27 cellular contexts compared by ENCODE assay signal in genomic region chr12:102849722-102850447, GRCh38.
"Had no signal": no experiment of that assay in that cellular context is flagged by ENCODE, and none has a peak within 500 bp of the region (broad histone marks: within the 10 kb centered on the region; RNA-seq: fewer than 3 reads in every experiment).

No MANE protein-coding gene starts in this region.

- H3K27me3 ChIP-seq: neural progenitor cell, ovary, thyroid gland, tibial nerve, upper lobe of left lung, vagina had no signal

- FAIRE-seq: urothelium cell line had no signal

- H3K4me2 ChIP-seq: neural progenitor cell, smooth muscle cell had no signal

- H3K9me3 ChIP-seq: ovary, psoas muscle, spleen, stomach, thoracic aorta, thyroid gland, tibial nerve, upper lobe of left lung, vagina had no signal

- H3K4me3 ChIP-seq: neural progenitor cell, ovary, psoas muscle, skin epidermis, smooth muscle cell, spleen, stomach, thoracic aorta, thyroid gland, tibial nerve, upper lobe of left lung, vagina had no signal

- H3K79me2 ChIP-seq: parathyroid adenoma had no signal

- H2AFZ ChIP-seq: neural progenitor cell, parathyroid adenoma had no signal

- H3K27ac ChIP-seq: neural progenitor cell, ovary, parathyroid adenoma, psoas muscle, skin epidermis, spleen, stomach, thoracic aorta, thyroid gland, tibial nerve, upper lobe of left lung, vagina had no signal

- DNase-seq: naive thymus-derived CD4-positive, alpha-beta T cell; natural killer cell; occipital lobe; ovary; posterior cingulate gyrus; psoas muscle; right cardiac atrium; spleen; stimulated activated CD4-positive, alpha-beta T cell treated with anti-CD3 and anti-CD28 coated beads, Interleukin-12 subunit alpha, Interleukin-12 subunit beta, amount 100 ng/mL, for 4 hours; stimulated activated CD4-positive, alpha-beta T cell treated with anti-CD3 and anti-CD28 coated beads, Interleukin-1b, Interleukin-23, amount 100 ng/mL, for 48 hours; stimulated activated CD4-positive, alpha-beta T cell treated with anti-CD3 and anti-CD28 coated beads, Interleukin-4, amount 100 ng/mL, for 24 hours; stimulated activated naive B cell treated with anti-CD40 and anti-IgM and Interleukin-4, amounts not matched to agents 10 μg/mL and 1 μg/mL and 100 μg/mL, for 72 hours; stimulated activated naive CD4-positive, alpha-beta T cell treated with Interleukin-2 at 50 U/mL for 16 hours; stomach; thyroid gland; trophoblast cell; upper lobe of left lung had no signal

- H3K36me3 ChIP-seq: neural progenitor cell, ovary, spleen, stomach, thoracic aorta, thyroid gland, tibial nerve, upper lobe of left lung, vagina had no signal

- H3K4me1 ChIP-seq: neural progenitor cell, parathyroid adenoma, psoas muscle, spleen, stomach, thyroid gland, tibial nerve, upper lobe of left lung, vagina had no signal

- H3K9ac ChIP-seq: neural progenitor cell, parathyroid adenoma had no signal

- ATAC-seq: naive thymus-derived CD4-positive, alpha-beta T cell; natural killer cell; psoas muscle; right cardiac atrium; sciatic nerve; stimulated activated effector memory CD8-positive, alpha-beta T cell treated with anti-CD3 and anti-CD28 coated beads, Interleukin-12 subunit alpha, Interleukin-12 subunit beta, amount 100 ng/mL, for 72 hours; stimulated activated naive B cell treated with anti-CD40 and anti-IgM and Interleukin-4, amounts not matched to agents 10 μg/mL and 1 μg/mL and 100 μg/mL, for 72 hours had no signal
